Comparison of ENCODE assay signal across 20 cellular contexts in the genomic region with DNA sequence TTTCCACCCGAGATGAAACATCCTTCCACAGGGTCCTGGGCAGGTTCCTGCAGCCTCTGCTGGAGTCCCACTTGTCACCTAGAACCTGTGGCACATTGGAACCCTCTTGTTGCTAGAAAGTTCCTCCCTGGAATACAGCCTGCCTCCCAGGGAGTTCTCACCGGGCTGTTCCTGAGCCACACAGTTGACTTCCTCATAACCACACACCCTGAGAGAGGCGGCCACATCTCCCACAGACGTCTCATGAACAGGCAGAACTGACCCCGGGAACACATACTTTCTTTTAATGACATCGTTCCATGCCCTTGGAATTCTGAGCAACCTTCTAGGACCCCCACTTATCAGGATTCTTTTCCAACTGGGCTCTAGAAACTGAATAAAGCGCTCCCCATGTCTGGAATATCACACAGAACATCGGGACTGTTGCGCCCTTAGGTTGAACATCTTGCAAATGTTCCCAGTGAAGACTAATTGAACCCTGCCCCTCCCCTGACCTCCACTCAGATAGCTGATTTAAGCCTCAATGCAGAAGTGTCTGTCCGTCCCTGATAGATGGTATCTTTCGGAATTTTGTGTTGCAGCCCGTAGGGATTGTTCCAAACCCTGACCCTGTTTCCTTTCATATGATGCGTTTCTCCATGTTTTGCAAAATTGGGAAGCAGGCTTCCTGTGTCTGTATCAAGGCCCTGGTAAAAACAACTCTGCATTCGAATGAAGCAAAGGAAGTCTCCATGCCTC.
DNase-seq lines count a peak whose midpoint lies in the region; ATAC-seq and TF ChIP-seq lines count a peak whose summit lies in the region.
"Had no signal": no experiment of that assay in that cellular context is flagged by ENCODE, and none has a peak within 500 bp of the region (broad histone marks: within the 10 kb centered on the region; RNA-seq: fewer than 3 reads in every experiment).

No MANE protein-coding gene starts in this region.

- no peak for ATAC-seq in WTC11
- peak; percentile 50 for ATAC-seq in left lobe of liver
- ATAC-seq in upper lobe of right lung: peak; percentile 42
- no peak for ATAC-seq in GM21529 (IDR thresholded peaks at IDR 0.05; ENCODE audit: unreplicated experiment)
- ATAC-seq: activated CD8-positive, alpha-beta memory T cell treated with anti-CD3 and anti-CD28 coated beads, Interleukin-2, amount 10 ng/mL, durations not matched to agents 7 days and 5 days had no signal

- H3K4me1 ChIP-seq in upper lobe of right lung: no peaks in the 10 kb centered on the region
- H3K4me1 ChIP-seq: tibial artery had no signal

- CTCF ChIA-PET in WTC11 (lab: Charles Lee): interaction anchor here (1.3 kb wide), 1 partner anchor 14 kb away, joined by 4 read pairs; no protein-coding TSS in a partner anchor

- peak; percentile 5 for DNase-seq in SKM-1 treated with dmso at 0.1 percent for 144 hours (lab: John Stamatoyannopoulos, UW; ENCODE audit: unreplicated experiment)
- no peak for DNase-seq in SKM-1 (lab: John Stamatoyannopoulos, UW; ENCODE audit: unreplicated experiment)
- no peak for DNase-seq in WTC11 (ENCODE audit: low spot score)
- DNase-seq in left lobe of liver (ENCODE audit: low spot score): no peak
- DNase-seq in upper lobe of right lung: no peak
- DNase-seq in activated CD4-positive, CD25-positive, alpha-beta regulatory T cell treated with anti-CD3 and anti-CD28 coated beads, Interleukin-2, amount 50 U/mL, for 72 hours: no peak
- DNase-seq in OCI-M2 (lab: John Stamatoyannopoulos, UW; ENCODE audit: unreplicated experiment): no peak
- DNase-seq: 8988T; activated CD8-positive, alpha-beta memory T cell treated with anti-CD3 and anti-CD28 coated beads, Interleukin-2, amount 10 ng/mL, durations not matched to agents 7 days and 5 days; activated gamma-delta T cell treated with Interleukin-2 at 50 U/mL for 16 hours; anterior cingulate cortex; C1 segment of cervical spinal cord; HCEC 1CT; NCI-H1436 treated with DMSO at 0.1 percent for 48 hours; NCI-H345; SHP77; stimulated activated naive CD4-positive, alpha-beta T cell; T-helper 2 cell had no signal

- TF ChIP-seq CTCF in WTC11 (IDR thresholded peaks at IDR 0.05) (no peak), upper lobe of right lung (IDR thresholded peaks at IDR 0.05) (no peak)

- H3K27ac ChIP-seq in upper lobe of right lung: peak overlapping the region; percentile 60

- H3K36me3 Mint-ChIP-seq in WTC11: peaks cover 51% of the 10 kb centered on the region
- H3K36me3 Mint-ChIP-seq: activated CD8-positive, alpha-beta memory T cell treated with anti-CD3 and anti-CD28 coated beads, Interleukin-2, amount 10 ng/mL, durations not matched to agents 7 days and 5 days had no signal

- no peaks in the 10 kb centered on the region for H3K27me3 Mint-ChIP-seq in WTC11 (ENCODE audit: low read depth)

- H3K4me3 Mint-ChIP-seq in WTC11: no peak overlapping the region
- H3K4me3 Mint-ChIP-seq: activated CD8-positive, alpha-beta memory T cell treated with anti-CD3 and anti-CD28 coated beads, Interleukin-2, amount 10 ng/mL, durations not matched to agents 7 days and 5 days had no signal

- POLR2A ChIA-PET in WTC11 (lab: Charles Lee): interaction anchor here (0.6 kb wide), 1 partner anchor 81 kb away, joined by 4 read pairs; no protein-coding TSS in a partner anchor

- intact Hi-C loops in upper lobe of right lung (cut with DNase I): no loop called here

- H3K4me1 Mint-ChIP-seq in WTC11: peaks cover 13% of the 10 kb centered on the region

- peak overlapping the region; percentile 24 for H3K27ac Mint-ChIP-seq in WTC11
- H3K27ac Mint-ChIP-seq: activated CD8-positive, alpha-beta memory T cell treated with anti-CD3 and anti-CD28 coated beads, Interleukin-2, amount 10 ng/mL, durations not matched to agents 7 days and 5 days had no signal

- H3K9me3 ChIP-seq in upper lobe of right lung: no peaks in the 10 kb centered on the region
- H3K9me3 ChIP-seq: tibial artery had no signal

- no peaks in the 10 kb centered on the region; the same call in 1 of the 2 replicates for H3K9me3 Mint-ChIP-seq in WTC11

- H3K36me3 ChIP-seq in upper lobe of right lung: peaks cover 58% of the 10 kb centered on the region

- no peak overlapping the region for H3K4me3 ChIP-seq in upper lobe of right lung
- H3K4me3 ChIP-seq: tibial artery had no signal

- H3K27me3 ChIP-seq in upper lobe of right lung: no peaks in the 10 kb centered on the region
- H3K27me3 ChIP-seq: tibial artery had no signal

TF ChIP-seq in WTC11, 78 proteins besides CTCF, POLR2A, EP300 and RAD21:
- TF ChIP-seq MYBL2 (CRISPR knock-in tag; IDR thresholded peaks at IDR 0.05): no peak
- TF ChIP-seq, protein P1, sequence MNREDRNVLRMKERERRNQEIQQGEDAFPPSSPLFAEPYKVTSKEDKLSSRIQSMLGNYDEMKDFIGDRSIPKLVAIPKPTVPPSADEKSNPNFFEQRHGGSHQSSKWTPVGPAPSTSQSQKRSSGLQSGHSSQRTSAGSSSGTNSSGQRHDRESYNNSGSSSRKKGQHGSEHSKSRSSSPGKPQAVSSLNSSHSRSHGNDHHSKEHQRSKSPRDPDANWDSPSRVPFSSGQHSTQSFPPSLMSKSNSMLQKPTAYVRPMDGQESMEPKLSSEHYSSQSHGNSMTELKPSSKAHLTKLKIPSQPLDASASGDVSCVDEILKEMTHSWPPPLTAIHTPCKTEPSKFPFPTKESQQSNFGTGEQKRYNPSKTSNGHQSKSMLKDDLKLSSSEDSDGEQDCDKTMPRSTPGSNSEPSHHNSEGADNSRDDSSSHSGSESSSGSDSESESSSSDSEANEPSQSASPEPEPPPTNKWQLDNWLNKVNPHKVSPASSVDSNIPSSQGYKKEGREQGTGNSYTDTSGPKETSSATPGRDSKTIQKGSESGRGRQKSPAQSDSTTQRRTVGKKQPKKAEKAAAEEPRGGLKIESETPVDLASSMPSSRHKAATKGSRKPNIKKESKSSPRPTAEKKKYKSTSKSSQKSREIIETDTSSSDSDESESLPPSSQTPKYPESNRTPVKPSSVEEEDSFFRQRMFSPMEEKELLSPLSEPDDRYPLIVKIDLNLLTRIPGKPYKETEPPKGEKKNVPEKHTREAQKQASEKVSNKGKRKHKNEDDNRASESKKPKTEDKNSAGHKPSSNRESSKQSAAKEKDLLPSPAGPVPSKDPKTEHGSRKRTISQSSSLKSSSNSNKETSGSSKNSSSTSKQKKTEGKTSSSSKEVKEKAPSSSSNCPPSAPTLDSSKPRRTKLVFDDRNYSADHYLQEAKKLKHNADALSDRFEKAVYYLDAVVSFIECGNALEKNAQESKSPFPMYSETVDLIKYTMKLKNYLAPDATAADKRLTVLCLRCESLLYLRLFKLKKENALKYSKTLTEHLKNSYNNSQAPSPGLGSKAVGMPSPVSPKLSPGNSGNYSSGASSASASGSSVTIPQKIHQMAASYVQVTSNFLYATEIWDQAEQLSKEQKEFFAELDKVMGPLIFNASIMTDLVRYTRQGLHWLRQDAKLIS (CRISPR knock-in tag; IDR thresholded peaks at IDR 0.05; ENCODE audit: borderline replicate concordance): no peak
- TF ChIP-seq SMAD3 (CRISPR knock-in tag; IDR thresholded peaks at IDR 0.05; ENCODE audit: borderline replicate concordance): no peak
- TF ChIP-seq JUN (CRISPR knock-in tag; IDR thresholded peaks at IDR 0.05): no peak
- TF ChIP-seq, protein P2, sequence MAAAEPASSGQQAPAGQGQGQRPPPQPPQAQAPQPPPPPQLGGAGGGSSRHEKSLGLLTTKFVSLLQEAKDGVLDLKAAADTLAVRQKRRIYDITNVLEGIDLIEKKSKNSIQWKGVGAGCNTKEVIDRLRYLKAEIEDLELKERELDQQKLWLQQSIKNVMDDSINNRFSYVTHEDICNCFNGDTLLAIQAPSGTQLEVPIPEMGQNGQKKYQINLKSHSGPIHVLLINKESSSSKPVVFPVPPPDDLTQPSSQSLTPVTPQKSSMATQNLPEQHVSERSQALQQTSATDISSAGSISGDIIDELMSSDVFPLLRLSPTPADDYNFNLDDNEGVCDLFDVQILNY (CRISPR knock-in tag; IDR thresholded peaks at IDR 0.05): no peak
- TF ChIP-seq NFYB (CRISPR knock-in tag; conservative IDR thresholded peaks at IDR 0.05; ENCODE audit: low read depth): no peak
- TF ChIP-seq SOX15 (CRISPR knock-in tag; IDR thresholded peaks at IDR 0.05): no peak
- TF ChIP-seq, protein P3, sequence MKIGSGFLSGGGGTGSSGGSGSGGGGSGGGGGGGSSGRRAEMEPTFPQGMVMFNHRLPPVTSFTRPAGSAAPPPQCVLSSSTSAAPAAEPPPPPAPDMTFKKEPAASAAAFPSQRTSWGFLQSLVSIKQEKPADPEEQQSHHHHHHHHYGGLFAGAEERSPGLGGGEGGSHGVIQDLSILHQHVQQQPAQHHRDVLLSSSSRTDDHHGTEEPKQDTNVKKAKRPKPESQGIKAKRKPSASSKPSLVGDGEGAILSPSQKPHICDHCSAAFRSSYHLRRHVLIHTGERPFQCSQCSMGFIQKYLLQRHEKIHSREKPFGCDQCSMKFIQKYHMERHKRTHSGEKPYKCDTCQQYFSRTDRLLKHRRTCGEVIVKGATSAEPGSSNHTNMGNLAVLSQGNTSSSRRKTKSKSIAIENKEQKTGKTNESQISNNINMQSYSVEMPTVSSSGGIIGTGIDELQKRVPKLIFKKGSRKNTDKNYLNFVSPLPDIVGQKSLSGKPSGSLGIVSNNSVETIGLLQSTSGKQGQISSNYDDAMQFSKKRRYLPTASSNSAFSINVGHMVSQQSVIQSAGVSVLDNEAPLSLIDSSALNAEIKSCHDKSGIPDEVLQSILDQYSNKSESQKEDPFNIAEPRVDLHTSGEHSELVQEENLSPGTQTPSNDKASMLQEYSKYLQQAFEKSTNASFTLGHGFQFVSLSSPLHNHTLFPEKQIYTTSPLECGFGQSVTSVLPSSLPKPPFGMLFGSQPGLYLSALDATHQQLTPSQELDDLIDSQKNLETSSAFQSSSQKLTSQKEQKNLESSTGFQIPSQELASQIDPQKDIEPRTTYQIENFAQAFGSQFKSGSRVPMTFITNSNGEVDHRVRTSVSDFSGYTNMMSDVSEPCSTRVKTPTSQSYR (CRISPR knock-in tag; IDR thresholded peaks at IDR 0.05): no peak
- no peak for TF ChIP-seq OVOL2 (CRISPR knock-in tag; IDR thresholded peaks at IDR 0.05; ENCODE audit: borderline replicate concordance)
- no peak for TF ChIP-seq ZNF317 (CRISPR knock-in tag; IDR thresholded peaks at IDR 0.05; ENCODE audit: borderline replicate concordance, low read depth)

Comparison
In these comparisons a context has a peak if more than half of its experiments do, and no peak if none do; other contexts are left out.
1. ATAC-seq: peak in left lobe of liver (single experiment) and upper lobe of right lung (single experiment); none in WTC11 (single experiment) and GM21529 (single experiment).